Comparison of ENCODE assay signal across 11 cellular contexts in the genomic region with DNA sequence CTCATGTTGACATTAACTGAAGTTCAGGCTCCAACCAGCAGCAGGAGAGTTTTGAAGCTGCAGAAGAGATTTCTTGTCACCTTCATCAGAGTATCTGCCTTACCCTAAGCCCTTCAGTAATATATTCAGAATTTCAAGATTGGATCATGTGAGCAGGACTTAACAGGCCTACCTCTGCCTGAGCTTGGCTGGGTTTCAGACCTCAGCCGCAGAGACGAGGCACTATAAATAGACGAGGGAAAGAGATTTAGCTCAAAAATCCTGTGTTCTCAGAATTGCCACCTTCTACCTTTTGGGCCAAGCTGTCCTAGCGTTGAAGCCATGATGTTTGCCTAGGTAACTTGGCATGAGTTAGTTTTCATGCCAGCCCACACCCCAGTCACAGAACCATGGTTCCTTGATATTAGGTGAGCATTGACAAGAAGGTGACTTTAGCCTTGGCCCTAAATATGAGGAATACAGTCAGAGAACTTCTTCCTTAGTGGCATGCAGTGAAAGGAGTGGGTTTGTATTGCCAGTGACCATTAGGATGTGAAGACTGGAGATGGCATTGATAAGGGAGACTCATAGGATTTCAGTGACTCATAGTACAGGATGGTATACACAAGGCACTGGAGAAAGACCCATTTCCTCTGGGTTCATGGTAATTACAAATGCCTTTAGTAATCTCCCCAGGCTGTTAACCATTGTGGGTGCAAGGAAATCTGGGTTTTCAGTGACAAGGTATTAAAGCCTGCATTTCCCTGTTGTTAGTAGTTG.
A peak's percentile ranks its signal among the peaks of the same experiment; 100 is the strongest.
DNase-seq lines count a peak whose midpoint lies in the region; ATAC-seq and TF ChIP-seq lines count a peak whose summit lies in the region.
"Had no signal": no experiment of that assay in that cellular context is flagged by ENCODE, and none has a peak within 500 bp of the region (broad histone marks: within the 10 kb centered on the region; RNA-seq: fewer than 3 reads in every experiment).

No MANE protein-coding gene starts in this region.

- H3K27ac ChIP-seq in CD8-positive, alpha-beta T cell (ENCODE audit: low read depth, low read length), result no peak overlapping the region
- H3K27ac ChIP-seq in mammary epithelial cell (ENCODE audit: insufficient read depth, low read depth, low read length), result peak overlapping the region; percentile 27
- H3K27ac ChIP-seq: SK-N-MC, tibial nerve had no signal

- peaks cover 69% of the 10 kb centered on the region for H3K4me1 Mint-ChIP-seq in CD8-positive, alpha-beta T cell (ENCODE audit: low read depth)
- H3K4me1 Mint-ChIP-seq in nephron, result peaks cover 79% of the 10 kb centered on the region

- H3K27me3 ChIP-seq in CD8-positive, alpha-beta T cell (ENCODE audit: insufficient read depth, low read length), result no peaks in the 10 kb centered on the region
- H3K27me3 ChIP-seq in mammary epithelial cell (ENCODE audit: insufficient read depth, low read length), result no peaks in the 10 kb centered on the region
- H3K27me3 ChIP-seq: tibial nerve had no signal

- no peak overlapping the region for H3K4me3 ChIP-seq in CD8-positive, alpha-beta T cell (ENCODE audit: low read depth, low read length)
- no peak overlapping the region for H3K4me3 ChIP-seq in Jurkat, Clone E6-1 (ENCODE audit: low read length)
- H3K4me3 ChIP-seq in mammary epithelial cell (replicated peaks in 1 of 3; ENCODE audit: insufficient read depth in 1 of 3, low read depth in 2 of 3, low read length in 3 of 3), result no peak overlapping the region
- H3K4me3 ChIP-seq: SK-N-MC, tibial nerve had no signal

- no TSS peak for BruUV-seq in mammary epithelial cell (replicated peaks; lab: Mats Ljungman, UMichigan)

- no peaks in the 10 kb centered on the region for H3K79me2 ChIP-seq in mammary epithelial cell (ENCODE audit: insufficient read depth, low read length)

- H3K36me3 Mint-ChIP-seq in CD8-positive, alpha-beta T cell, result peaks cover 9% of the 10 kb centered on the region
- H3K36me3 Mint-ChIP-seq in nephron (ENCODE audit: low read depth), result peaks cover 3% of the 10 kb centered on the region

- no peaks in the 10 kb centered on the region for H3K36me3 ChIP-seq in CD8-positive, alpha-beta T cell (ENCODE audit: insufficient read depth, low read length)
- no peaks in the 10 kb centered on the region for H3K36me3 ChIP-seq in mammary epithelial cell (ENCODE audit: insufficient read depth, low read length)
- H3K36me3 ChIP-seq: tibial nerve had no signal

- POLR2A ChIA-PET in CD8-positive, alpha-beta T cell (lab: Charles Lee), result no interaction called here

- no peak overlapping the region for H3K9ac ChIP-seq in mammary epithelial cell (ENCODE audit: insufficient read depth, low read length)

- in situ Hi-C loops in mammary epithelial cell (cut with MboI; ENCODE audit: low sequenced_read_pairs in 2 of 2), result no loop called here

- peaks cover 36% of the 10 kb centered on the region for H3K4me1 ChIP-seq in CD8-positive, alpha-beta T cell (ENCODE audit: insufficient read depth, low read length)
- peaks cover 17% of the 10 kb centered on the region for H3K4me1 ChIP-seq in mammary epithelial cell (ENCODE audit: insufficient read depth, low read length)

- ATAC-seq in CD8-positive, alpha-beta T cell, result peak; percentile 31
- ATAC-seq in HG03196 (IDR thresholded peaks at IDR 0.05; ENCODE audit: unreplicated experiment) (no peak), HG03469 (IDR thresholded peaks at IDR 0.05; ENCODE audit: unreplicated experiment) (no peak)

- CTCF ChIA-PET in CD8-positive, alpha-beta T cell (lab: Charles Lee), result no interaction called here
- CTCF ChIA-PET in mammary epithelial cell (lab: Charles Lee; ENCODE audit: low non-redundant PET), result no interaction called here

- no peak for DNase-seq in CD8-positive, alpha-beta T cell
- peak; percentile 42 for DNase-seq in Jurkat, Clone E6-1 (ENCODE audit: low read depth, low spot score)
- DNase-seq in mammary epithelial cell (peak; percentile 79), NCI-H128 (lab: John Stamatoyannopoulos, UW; ENCODE audit: unreplicated experiment) (no peak), inferior parietal cortex (ENCODE audit: extremely low spot score) (no peak)
- DNase-seq: naive B cell had no signal

- intact Hi-C loops in CD8-positive, alpha-beta T cell (cut with DNase I, micrococcal nuclease), result no loop called here
- intact Hi-C loops in mammary epithelial cell (cut with micrococcal nuclease), result no loop called here

- H3K9me3 Mint-ChIP-seq in CD8-positive, alpha-beta T cell, result no peaks in the 10 kb centered on the region
- H3K9me3 Mint-ChIP-seq in nephron, result no peaks in the 10 kb centered on the region
- H3K9me3 Mint-ChIP-seq: naive B cell had no signal

- WGBS in mammary epithelial cell (ENCODE audit: low coverage, missing lambda C conversion rate), result 6% methylated on average over 4 of the region's 4 CpGs

- no peaks in the 10 kb centered on the region for H3K9me3 ChIP-seq in CD8-positive, alpha-beta T cell (ENCODE audit: low read length)
- no peaks in the 10 kb centered on the region for H3K9me3 ChIP-seq in mammary epithelial cell (replicated peaks; ENCODE audit: insufficient read depth, low read length)
- H3K9me3 ChIP-seq: tibial nerve had no signal

- H2AFZ ChIP-seq in mammary epithelial cell (ENCODE audit: low read depth, low read length), result peak overlapping the region; percentile 5

- dilution Hi-C loops in mammary epithelial cell (cut with HindIII; ENCODE audit: low sequenced_read_pairs), result no loop called here

- H4K20me1 ChIP-seq in mammary epithelial cell (ENCODE audit: insufficient read depth, low read length), result no peaks in the 10 kb centered on the region

- H3K4me2 ChIP-seq in mammary epithelial cell (ENCODE audit: insufficient read depth, low read depth, low read length), result peak overlapping the region; percentile 61

- H3K4me3 Mint-ChIP-seq in CD8-positive, alpha-beta T cell, result no peak overlapping the region
- peak overlapping the region in 1 of 3 experiments; percentile 20 for H3K4me3 Mint-ChIP-seq in nephron
- H3K4me3 Mint-ChIP-seq: naive B cell had no signal

- H3K27ac Mint-ChIP-seq in CD8-positive, alpha-beta T cell, result peak overlapping the region; percentile 58
- peak overlapping the region; percentile 20 to 64 (median 46) for H3K27ac Mint-ChIP-seq in nephron

- TF ChIP-seq CTCF in CD8-positive, alpha-beta T cell (IDR thresholded peaks at IDR 0.05), result no peak
- TF ChIP-seq CTCF in mammary epithelial cell (conservative IDR thresholded peaks at IDR 0.05 in 1 of 2, IDR thresholded peaks at IDR 0.05 in 1 of 2; ENCODE audit: extremely low read depth in 1 of 2, insufficient read depth in 1 of 2, low read depth in 1 of 2, low read length in 2 of 2) (no peak), nephron (IDR thresholded peaks at IDR 0.05; ENCODE audit: unreplicated experiment in 3 of 3) (no peak)

- H3K27me3 Mint-ChIP-seq in CD8-positive, alpha-beta T cell (ENCODE audit: low read depth), result no peaks in the 10 kb centered on the region
- peaks cover 98% of the 10 kb centered on the region for H3K27me3 Mint-ChIP-seq in nephron (ENCODE audit: low read depth)
- H3K27me3 Mint-ChIP-seq: naive B cell had no signal

Comparison
In these comparisons a context has a peak if more than half of its experiments do, and no peak if none do; other contexts are left out.
1. DNase-seq: peak in Jurkat, Clone E6-1 (single experiment) and mammary epithelial cell (single experiment); none in CD8-positive, alpha-beta T cell (0 of 7), NCI-H128 (single experiment) and inferior parietal cortex (single experiment).